In genomic region chr7:18086165-18087030, GRCh38 we compare ENCODE assay signal across 7 cellular contexts. TPM values are rescaled to one million over a fixed set of nuclear protein-coding genes. Genes with fewer than 3 reads are reported as not detected.
DNase-seq lines count a peak whose midpoint lies in the region; ATAC-seq, FAIRE-seq and TF ChIP-seq lines count a peak whose summit lies in the region.

No MANE protein-coding gene starts in this region.

- intact Hi-C loops in Right ventricle myocardium inferior (cut with DNase I), result no loop called here

- H3K4me3 Mint-ChIP-seq in activated CD8-positive, alpha-beta T cell treated with anti-CD3 and anti-CD28 coated beads, Interleukin-2, amount 10 ng/mL, durations not matched to agents 7 days and 5 days, result peak overlapping the region; percentile 46

- H3K27ac Mint-ChIP-seq in activated CD8-positive, alpha-beta T cell treated with anti-CD3 and anti-CD28 coated beads, Interleukin-2, amount 10 ng/mL, durations not matched to agents 7 days and 5 days, result no peak overlapping the region

- peaks cover 2% of the 10 kb centered on the region for H3K4me1 Mint-ChIP-seq in activated CD8-positive, alpha-beta T cell treated with anti-CD3 and anti-CD28 coated beads, Interleukin-2, amount 10 ng/mL, durations not matched to agents 7 days and 5 days (ENCODE audit: low read depth)

- H3K9me3 Mint-ChIP-seq in activated CD8-positive, alpha-beta T cell treated with anti-CD3 and anti-CD28 coated beads, Interleukin-2, amount 10 ng/mL, durations not matched to agents 7 days and 5 days (ENCODE audit: insufficient read depth), result peaks cover 13% of the 10 kb centered on the region

- CTCF ChIA-PET in activated CD8-positive, alpha-beta T cell treated with anti-CD3 and anti-CD28 coated beads, Interleukin-2, amount 10 ng/mL, durations not matched to agents 7 days and 5 days (lab: Charles Lee), result no interaction called here

- TF ChIP-seq CTCF in GM06990 (IDR thresholded peaks at IDR 0.05; ENCODE audit: insufficient read depth, low read length, poor library complexity, severe bottlenecking), result no peak
- no peak for TF ChIP-seq CTCF in omental fat pad (IDR thresholded peaks at IDR 0.05)

- H3K27me3 ChIP-seq in GM06990 (replicated peaks; ENCODE audit: control insufficient read depth, insufficient read depth, low read length), result peaks cover 4% of the 10 kb centered on the region

- ATAC-seq in activated CD8-positive, alpha-beta T cell treated with anti-CD3 and anti-CD28 coated beads, Interleukin-2, amount 10 ng/mL, durations not matched to agents 7 days and 5 days, result peak; percentile 60
- ATAC-seq in Right ventricle myocardium inferior (peak; percentile 73), omental fat pad (ENCODE audit: low FRiP score) (peak; percentile 77), GM21529 (IDR thresholded peaks at IDR 0.05; ENCODE audit: unreplicated experiment) (no peak), GM18907 (IDR thresholded peaks at IDR 0.05; ENCODE audit: unreplicated experiment) (no peak)

- POLR2A ChIA-PET in activated CD8-positive, alpha-beta T cell treated with anti-CD3 and anti-CD28 coated beads, Interleukin-2, amount 10 ng/mL, durations not matched to agents 7 days and 5 days (lab: Charles Lee), result no interaction called here

- peaks cover 47% of the 10 kb centered on the region for H3K27me3 Mint-ChIP-seq in activated CD8-positive, alpha-beta T cell treated with anti-CD3 and anti-CD28 coated beads, Interleukin-2, amount 10 ng/mL, durations not matched to agents 7 days and 5 days (ENCODE audit: low read depth)

- FAIRE-seq in HTR-8/SVneo (lab: Jason Lieb, UNC), result no peak

- H3K36me3 Mint-ChIP-seq in activated CD8-positive, alpha-beta T cell treated with anti-CD3 and anti-CD28 coated beads, Interleukin-2, amount 10 ng/mL, durations not matched to agents 7 days and 5 days (ENCODE audit: low read depth), result no peaks in the 10 kb centered on the region

- H3K36me3 ChIP-seq in GM06990 (ENCODE audit: control insufficient read depth, insufficient read depth, low read length), result no peaks in the 10 kb centered on the region

- peak; percentile 17 for DNase-seq in GM06990 (ENCODE audit: extremely low read depth, insufficient read length)
- peak; percentile 17 for DNase-seq in HTR-8/SVneo (ENCODE audit: insufficient read length, low spot score)
- no peak for DNase-seq in activated CD8-positive, alpha-beta T cell treated with anti-CD3 and anti-CD28 coated beads, Interleukin-2, amount 10 ng/mL, durations not matched to agents 7 days and 5 days
- peak; percentile 66 for DNase-seq in Right ventricle myocardium inferior (ENCODE audit: missing footprints)
- DNase-seq in omental fat pad (ENCODE audit: low spot score), result no peak

- H3K4me3 ChIP-seq in GM06990 (replicated peaks; ENCODE audit: low read depth, low read length), result peak overlapping the region; percentile 39

RNA-seq across cellular contexts. Expression of gene PRPS1L1, which starts 58.8 kb away (rescaled TPM):
- not detected for total RNA-seq in activated CD8-positive, alpha-beta T cell treated with anti-CD3 and anti-CD28 coated beads, Interleukin-2, amount 10 ng/mL, durations not matched to agents 7 days and 5 days
- total RNA-seq in Right ventricle myocardium inferior, result not detected
- not detected for total RNA-seq in omental fat pad

Comparison
In these comparisons a context has a peak if more than half of its experiments do, and no peak if none do; other contexts are left out.
1. DNase-seq: peak in GM06990 (single experiment), HTR-8/SVneo (single experiment) and Right ventricle myocardium inferior (single experiment); none in activated CD8-positive, alpha-beta T cell treated with anti-CD3 and anti-CD28 coated beads, Interleukin-2, amount 10 ng/mL, durations not matched to agents 7 days and 5 days (single experiment) and omental fat pad (single experiment).
2. ATAC-seq: peak in activated CD8-positive, alpha-beta T cell treated with anti-CD3 and anti-CD28 coated beads, Interleukin-2, amount 10 ng/mL, durations not matched to agents 7 days and 5 days (single experiment), Right ventricle myocardium inferior (single experiment) and omental fat pad (single experiment); none in GM21529 (single experiment) and GM18907 (single experiment).